26 cellular contexts compared by ENCODE assay signal in genomic region chr2:82172483-82172882, GRCh38.
"Had no signal": no experiment of that assay in that cellular context is flagged by ENCODE, and none has a peak within 500 bp of the region (broad histone marks: within the 10 kb centered on the region; RNA-seq: fewer than 3 reads in every experiment).

No MANE protein-coding gene starts in this region.

- H3K27me3 ChIP-seq: stomach, suprapubic skin, testis, thyroid gland, tibial artery, tibial nerve, transverse colon, upper lobe of left lung, upper lobe of right lung, uterus, vagina had no signal

- DNase-seq: stimulated activated CD4-positive, alpha-beta T cell treated with anti-CD3 and anti-CD28 coated beads, Interleukin-2, amount 100 ng/mL, for 48 hours; stimulated activated CD4-positive, alpha-beta T cell treated with anti-CD3 and anti-CD28 coated beads, Interleukin-4, amount 100 ng/mL, for 1 hour; stimulated activated CD4-positive, alpha-beta T cell treated with anti-CD3 and anti-CD28 coated beads, Interleukin-4, amount 100 ng/mL, for 24 hours; stimulated activated CD4-positive, alpha-beta T cell treated with anti-CD3 and anti-CD28 coated beads, Interleukin-4, amount 100 ng/mL, for 4 hours; stimulated activated CD8-positive, alpha-beta memory T cell treated with anti-CD3 and anti-CD28 coated beads, Interleukin-4, amount 100 ng/mL, for 48 hours; stimulated activated naive B cell treated with anti-CD40 and anti-IgM and Interleukin-4, amounts not matched to agents 10 μg/mL and 1 μg/mL and 100 μg/mL, for 72 hours; stimulated activated naive CD4-positive, alpha-beta T cell; stimulated activated naive CD4-positive, alpha-beta T cell treated with Interleukin-2 at 50 U/mL for 16 hours; stimulated activated naive CD8-positive, alpha-beta T cell treated with anti-CD3 and anti-CD28 coated beads, Interleukin-15, amount 100 ng/mL, for 72 hours; stimulated activated naive CD8-positive, alpha-beta T cell treated with anti-CD3 and anti-CD28 coated beads, Interleukin-15, Interleukin-2, amounts not matched to agents 100 U/mL and 50 U/mL, for 24 hours; stomach; substantia nigra; testis; thyroid gland; tibial artery; transverse colon; trophoblast cell; upper lobe of left lung; upper lobe of right lung; uterus had no signal

- H3K4me3 ChIP-seq: stomach, suprapubic skin, testis, thoracic aorta, thyroid gland, tibial artery, tibial nerve, transverse colon, upper lobe of left lung, upper lobe of right lung, uterus, vagina had no signal

- H3K9me3 ChIP-seq: stomach, suprapubic skin, testis, thoracic aorta, thyroid gland, tibial artery, tibial nerve, transverse colon, upper lobe of left lung, upper lobe of right lung, uterus, vagina had no signal

- ATAC-seq: stimulated activated effector memory CD8-positive, alpha-beta T cell treated with anti-CD3 and anti-CD28 coated beads, Interleukin-12 subunit alpha, Interleukin-12 subunit beta, amount 100 ng/mL, for 72 hours; stimulated activated memory B cell treated with anti-CD40 and anti-IgM and Interleukin-4, amounts not matched to agents 10 μg/mL and 1 μg/mL and 100 μg/mL, for 72 hours; stimulated activated naive B cell treated with anti-CD40 and anti-IgM and Interleukin-4, amounts not matched to agents 10 μg/mL and 1 μg/mL and 100 μg/mL, for 72 hours; stimulated activated naive CD8-positive, alpha-beta T cell treated with anti-CD3 and anti-CD28 coated beads, Interleukin-15, amount 100 ng/mL, for 72 hours; stimulated activated naive CD8-positive, alpha-beta T cell treated with anti-CD3 and anti-CD28 coated beads, Interleukin-15, Interleukin-2, amounts not matched to agents 100 U/mL and 50 U/mL, for 24 hours; upper lobe of right lung had no signal

- H3K27ac ChIP-seq: stomach, suprapubic skin, testis, thoracic aorta, thyroid gland, tibial artery, tibial nerve, transverse colon, upper lobe of left lung, upper lobe of right lung, uterus, vagina had no signal

- H3K36me3 ChIP-seq: stomach, suprapubic skin, thoracic aorta, thyroid gland, tibial artery, tibial nerve, transverse colon, upper lobe of left lung, upper lobe of right lung, uterus, vagina had no signal
